Comparison of ENCODE assay signal across 1 cellular context in the genomic region with DNA sequence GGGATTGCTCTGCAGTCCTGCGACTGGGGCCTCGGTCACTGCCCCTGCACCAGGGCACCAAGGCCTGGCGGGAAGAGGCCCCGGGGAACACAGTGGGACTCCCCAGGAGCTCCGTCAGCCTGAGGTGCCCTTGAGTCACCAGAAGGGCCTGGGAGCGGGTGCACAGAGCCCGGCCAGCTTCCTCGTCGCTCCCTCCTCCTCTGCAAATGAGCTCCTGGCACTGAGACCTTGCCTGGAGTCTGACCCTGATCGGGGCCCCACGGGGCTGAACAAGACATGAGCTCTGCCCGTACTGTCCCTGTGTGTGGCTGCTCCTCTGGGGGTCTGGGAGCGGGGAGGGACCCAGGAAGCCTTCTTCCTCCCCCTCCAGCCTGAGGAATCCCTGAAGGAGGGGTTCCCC.
TF ChIP-seq lines count a peak whose summit lies in the region.

No MANE protein-coding gene starts in this region.

TF ChIP-seq in SK-N-SH, 30 proteins besides CTCF, POLR2A, EP300 and RAD21 (continued from another document):
- TF ChIP-seq, protein P1, sequence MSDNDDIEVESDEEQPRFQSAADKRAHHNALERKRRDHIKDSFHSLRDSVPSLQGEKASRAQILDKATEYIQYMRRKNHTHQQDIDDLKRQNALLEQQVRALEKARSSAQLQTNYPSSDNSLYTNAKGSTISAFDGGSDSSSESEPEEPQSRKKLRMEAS (IDR thresholded peaks at IDR 0.05; ENCODE audit: low read depth): no peak
- TF ChIP-seq TEAD4 (IDR thresholded peaks at IDR 0.05; ENCODE audit: borderline replicate concordance, insufficient read depth): no peak
- TF ChIP-seq TAF1 (IDR thresholded peaks at IDR 0.05; ENCODE audit: borderline replicate concordance, low read depth, low read length): no peak
- no peak for TF ChIP-seq ELF1 (IDR thresholded peaks at IDR 0.05)
